Comparison of ENCODE assay signal across 14 cellular contexts in the genomic region with DNA sequence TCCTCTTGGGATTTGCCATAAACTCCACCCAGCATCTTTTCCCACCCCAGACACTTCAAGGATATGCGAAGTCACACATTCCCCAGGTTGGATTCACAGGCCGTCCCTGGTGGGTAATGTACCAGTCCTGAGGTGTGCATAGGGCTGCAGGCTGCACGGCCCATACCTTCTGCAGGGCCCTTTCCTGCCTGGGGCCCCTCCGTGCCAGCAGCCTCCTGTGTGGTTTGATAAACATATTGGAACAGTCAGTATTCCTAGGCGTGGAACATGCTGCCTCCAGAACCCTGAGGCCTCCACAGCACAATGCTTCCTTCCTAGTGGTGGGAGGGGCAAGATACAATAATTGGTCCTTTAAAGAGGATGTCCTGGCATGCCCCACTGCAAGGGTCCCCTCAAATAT.
"Had no signal": no experiment of that assay in that cellular context is flagged by ENCODE, and none has a peak within 500 bp of the region (broad histone marks: within the 10 kb centered on the region; RNA-seq: fewer than 3 reads in every experiment).

No MANE protein-coding gene starts in this region.

- H3K36me3 ChIP-seq: breast epithelium had no signal

- H3K27me3 Mint-ChIP-seq: activated CD4-positive, alpha-beta T cell treated with anti-CD3 and anti-CD28 coated beads for 36 hours; naive B cell; progenitor cell of endocrine pancreas; T-cell had no signal

- ATAC-seq: activated CD4-positive, alpha-beta T cell treated with anti-CD3 and anti-CD28 coated beads for 36 hours; sciatic nerve had no signal

- H3K27me3 ChIP-seq: breast epithelium, esophagus muscularis mucosa, suprapubic skin had no signal

- H3K4me3 Mint-ChIP-seq: activated CD4-positive, alpha-beta T cell treated with anti-CD3 and anti-CD28 coated beads for 36 hours; naive B cell had no signal

- H3K27ac Mint-ChIP-seq: progenitor cell of endocrine pancreas had no signal

- H3K9me3 Mint-ChIP-seq: naive B cell, T-cell had no signal

- DNase-seq: activated CD4-positive, alpha-beta T cell treated with anti-CD3 and anti-CD28 coated beads for 36 hours; activated naive CD4-positive, alpha-beta T cell treated with anti-CD3 and anti-CD28 coated beads, Interleukin-2, amount 50 U/mL, for 16 hours; kidney glomerular epithelial cell; naive B cell; occipital lobe; stimulated activated naive CD4-positive, alpha-beta T cell treated with Interleukin-2 at 50 U/mL for 16 hours; T-cell; WERI-Rb-1 had no signal

- H3K4me3 ChIP-seq: breast epithelium, esophagus muscularis mucosa, lung, suprapubic skin had no signal

- H3K9me3 ChIP-seq: breast epithelium, esophagus muscularis mucosa, suprapubic skin had no signal

- H3K27ac ChIP-seq: esophagus muscularis mucosa, suprapubic skin, WERI-Rb-1 had no signal
